ENCODE assay signal across 22 cellular contexts in the genomic region with DNA sequence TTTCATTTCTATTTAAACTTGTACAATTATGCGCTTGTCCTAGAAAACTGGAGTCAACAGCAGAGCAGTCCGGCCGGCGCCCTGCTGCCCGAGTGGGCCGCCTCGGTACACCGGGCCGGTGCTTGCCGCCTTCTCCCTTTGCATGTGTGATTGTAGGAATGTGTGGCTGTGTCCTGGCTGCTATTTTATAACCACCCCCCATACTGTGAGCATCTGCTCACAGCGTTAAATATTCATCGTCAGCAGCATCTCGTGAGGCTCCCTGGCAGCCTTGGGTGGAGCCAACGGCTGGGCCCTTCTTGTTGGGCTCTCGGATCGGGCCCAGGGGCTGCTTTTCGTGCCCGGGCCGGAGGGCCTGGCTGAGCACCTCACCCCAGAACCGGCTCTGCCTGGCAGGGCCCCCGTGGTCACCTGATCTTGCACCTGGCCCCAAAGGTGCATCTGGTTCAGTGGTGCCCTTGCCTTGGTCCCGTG. TPM values are rescaled to one million over a fixed set of nuclear protein-coding genes. Genes with fewer than 3 reads are reported as not detected.
DNase-seq lines count a peak whose midpoint lies in the region; TF ChIP-seq lines count a peak whose summit lies in the region.
"Had no signal": no experiment of that assay in that cellular context is flagged by ENCODE, and none has a peak within 500 bp of the region (broad histone marks: within the 10 kb centered on the region; RNA-seq: fewer than 3 reads in every experiment).

No MANE protein-coding gene starts in this region.

- no peaks in the 10 kb centered on the region for H3K9me3 ChIP-seq in tibial nerve
- H3K9me3 ChIP-seq: BE2C, mucosa of descending colon had no signal

- H3K27me3 Mint-ChIP-seq in activated naive CD4-positive, alpha-beta T cell treated with anti-CD3 and anti-CD28 coated beads, Interleukin-2, amount 10 ng/mL, durations not matched to agents 7 days and 5 days = no peaks in the 10 kb centered on the region
- no peaks in the 10 kb centered on the region for H3K27me3 Mint-ChIP-seq in nephron progenitor cell (ENCODE audit: low read depth, poor library complexity)
- H3K27me3 Mint-ChIP-seq: progenitor cell of endocrine pancreas had no signal

- peak in 1 of 2 donors; percentile 65 for TF ChIP-seq EP300 in tibial nerve (IDR thresholded peaks at IDR 0.05)

- H3K36me3 Mint-ChIP-seq in activated naive CD4-positive, alpha-beta T cell treated with anti-CD3 and anti-CD28 coated beads, Interleukin-2, amount 10 ng/mL, durations not matched to agents 7 days and 5 days = peaks cover 6% of the 10 kb centered on the region
- H3K36me3 Mint-ChIP-seq in nephron progenitor cell (ENCODE audit: low read depth) = peaks cover 31% of the 10 kb centered on the region

- H3K36me3 ChIP-seq in tibial nerve = peaks cover 2 to 36% (median 8%) of the 10 kb centered on the region in 3 donors

- peaks cover 0 to 80% (median 56%) of the 10 kb centered on the region in 4 donors for H3K4me1 ChIP-seq in tibial nerve

- TF ChIP-seq CTCF in nephron progenitor cell (IDR thresholded peaks at IDR 0.05) (no peak), tibial nerve (IDR thresholded peaks at IDR 0.05) (no peak)

- H3K9me3 Mint-ChIP-seq in activated naive CD4-positive, alpha-beta T cell treated with anti-CD3 and anti-CD28 coated beads, Interleukin-2, amount 10 ng/mL, durations not matched to agents 7 days and 5 days = peaks cover 3% of the 10 kb centered on the region
- peaks cover 5% of the 10 kb centered on the region for H3K9me3 Mint-ChIP-seq in nephron progenitor cell

- H3K4me3 ChIP-seq in tibial nerve = peak overlapping the region in 1 of 4 donors; percentile 21
- H3K4me3 ChIP-seq: mucosa of descending colon had no signal

- TF ChIP-seq POLR2A in tibial nerve (IDR thresholded peaks at IDR 0.05) = peak in 1 of 2 donors; percentile 35

- no peaks in the 10 kb centered on the region for H3K27me3 ChIP-seq in tibial nerve
- H3K27me3 ChIP-seq: BE2C, brain microvascular endothelial cell had no signal

- DNase-seq in activated naive CD4-positive, alpha-beta T cell treated with anti-CD3 and anti-CD28 coated beads, Interleukin-2, amount 10 ng/mL, durations not matched to agents 7 days and 5 days = no peak
- no peak for DNase-seq in activated naive CD4-positive, alpha-beta T cell (lab: John Stamatoyannopoulos, UW)
- peak; percentile 57 for DNase-seq in cerebellum (ENCODE audit: low spot score)
- no peak for DNase-seq in nephron progenitor cell
- DNase-seq in tibial nerve (ENCODE audit: low spot score in 2 of 2) = no peak
- no peak for DNase-seq in SW480 (ENCODE audit: low spot score)
- DNase-seq in activated CD4-positive, alpha-beta T cell treated with anti-CD3 and anti-CD28 coated beads for 48 hours = no peak
- DNase-seq in NCI-H146 (lab: John Stamatoyannopoulos, UW) = no peak
- DNase-seq: BE2C; brain microvascular endothelial cell; cortex of kidney; DMS79 treated with DMSO at 0.1 percent for 48 hours; IMR-90; mucosa of descending colon; NCI-H1092 treated with DMSO at 0.1 percent for 48 hours; NCI-H2029; NCI-H345; NCI-H774; stimulated activated CD8-positive, alpha-beta memory T cell treated with anti-CD3 and anti-CD28 coated beads, Interleukin-4, amount 100 ng/mL, for 48 hours; T-helper 9 cell; WERI-Rb-1 had no signal

- CTCF ChIA-PET in activated naive CD4-positive, alpha-beta T cell treated with anti-CD3 and anti-CD28 coated beads, Interleukin-2, amount 10 ng/mL, durations not matched to agents 7 days and 5 days (lab: Charles Lee) = no interaction called here

- H3K27ac Mint-ChIP-seq in activated naive CD4-positive, alpha-beta T cell treated with anti-CD3 and anti-CD28 coated beads, Interleukin-2, amount 10 ng/mL, durations not matched to agents 7 days and 5 days = peak overlapping the region; percentile 24
- H3K27ac Mint-ChIP-seq in nephron progenitor cell = peak overlapping the region; percentile 85
- H3K27ac Mint-ChIP-seq: progenitor cell of endocrine pancreas had no signal

- H3K27ac ChIP-seq in tibial nerve = peak overlapping the region; percentile 69 to 95 (median 84)
- H3K27ac ChIP-seq: brain microvascular endothelial cell, WERI-Rb-1 had no signal

- H3K4me1 Mint-ChIP-seq in activated naive CD4-positive, alpha-beta T cell treated with anti-CD3 and anti-CD28 coated beads, Interleukin-2, amount 10 ng/mL, durations not matched to agents 7 days and 5 days = peaks cover 6% of the 10 kb centered on the region
- H3K4me1 Mint-ChIP-seq in nephron progenitor cell = peaks cover 42% of the 10 kb centered on the region

- WGBS in tibial nerve, 2 donors = 54 to 75% methylated on average over 15 to 22 of the region's 22 CpGs

- H3K4me3 Mint-ChIP-seq in activated naive CD4-positive, alpha-beta T cell treated with anti-CD3 and anti-CD28 coated beads, Interleukin-2, amount 10 ng/mL, durations not matched to agents 7 days and 5 days = no peak overlapping the region
- H3K4me3 Mint-ChIP-seq in nephron progenitor cell = no peak overlapping the region

RNA-seq across cellular contexts. Expression of gene PIAS4, which starts 10.6 kb away (rescaled TPM):
- total RNA-seq in cerebellum = 19.1 TPM
- 10 to 100 TPM; 23.0 to 32.4 (median 26.3) TPM for total RNA-seq in tibial nerve

RNA-seq across cellular contexts. Expression of gene EEF2, which starts 32.9 kb away (rescaled TPM):
- 1,068 TPM for total RNA-seq in cerebellum
- 1,000 to 10,000 TPM; 1,233 to 1,650 (median 1,549) TPM for total RNA-seq in tibial nerve

RNA-seq across cellular contexts. Expression of gene DAPK3, which starts 47.3 kb away (rescaled TPM):
- 45.4 TPM for total RNA-seq in cerebellum
- 10 to 100 TPM; 58.8 to 87.7 (median 70.3) TPM for total RNA-seq in tibial nerve

RNA-seq across cellular contexts. Expression of gene ZBTB7A, which starts 48.5 kb away (rescaled TPM):
- total RNA-seq in cerebellum (3.5 TPM), tibial nerve (10 to 100 TPM; 64.9 to 97.7 (median 86.7) TPM)
